In genomic region chr7:151930026-151930653, GRCh38 we compare ENCODE assay signal across 22 cellular contexts. TPM values are rescaled to one million over a fixed set of nuclear protein-coding genes. Genes with fewer than 3 reads are reported as not detected.
DNase-seq lines count a peak whose midpoint lies in the region; ATAC-seq and TF ChIP-seq lines count a peak whose summit lies in the region.
"Had no signal": no experiment of that assay in that cellular context is flagged by ENCODE, and none has a peak within 500 bp of the region (broad histone marks: within the 10 kb centered on the region; RNA-seq: fewer than 3 reads in every experiment).

No MANE protein-coding gene starts in this region.

- DNase-seq in MCF 10A (ENCODE audit: unreplicated experiment) (peak; percentile 27), breast epithelium (ENCODE audit: low spot score in 2 of 2) (no peak), osteoblast (ENCODE audit: insufficient read length, low spot score, missing footprints) (peak; percentile 71)
- no peak for DNase-seq in activated CD4-positive, CD25-positive, alpha-beta regulatory T cell (lab: John Stamatoyannopoulos, UW)
- DNase-seq: CD8-positive, alpha-beta memory T cell; COR-L47; DMS 273 treated with DMSO at 0.1 percent for 48 hours; DMS53; DND-41; EL; HFFc6 had no signal

- peak overlapping the region; percentile 72 for H3K27ac Mint-ChIP-seq in MCF 10A (ENCODE audit: low read depth, unreplicated experiment)
- peak overlapping the region; percentile 17 for H3K27ac Mint-ChIP-seq in dendritic cell treated with granulocyte-macrophage colony-stimulating factor and Interleukin-4, amounts not matched to agents 40 ng/mL and 50 ng/mL, for 4 days
- peak overlapping the region; percentile 9 for H3K27ac Mint-ChIP-seq in stimulated activated memory B cell treated with anti-CD40 and anti-IgM and Interleukin-4, amounts not matched to agents 10 μg/mL and 1 μg/mL and 100 μg/mL, for 72 hours
- H3K27ac Mint-ChIP-seq: B cell; CD8-positive, alpha-beta memory T cell; HFFc6 had no signal

- no peaks in the 10 kb centered on the region for H3K27me3 ChIP-seq in breast epithelium
- H3K27me3 ChIP-seq in osteoblast (ENCODE audit: insufficient read depth, low read length) = peaks cover 26% of the 10 kb centered on the region
- H3K27me3 ChIP-seq: BLaER1 treated with 17β-estradiol and CSF1 and Interleukin-3, amounts not matched to agents 10 nM and 100 nM had no signal

- H4K20me1 ChIP-seq in osteoblast (ENCODE audit: insufficient read depth, low read length) = no peaks in the 10 kb centered on the region
- H4K20me1 ChIP-seq: BLaER1 treated with 17β-estradiol and CSF1 and Interleukin-3, amounts not matched to agents 10 nM and 100 nM had no signal

- no peak for TF ChIP-seq CTCF in MCF 10A (IDR thresholded peaks at IDR 0.05; ENCODE audit: unreplicated experiment)
- TF ChIP-seq CTCF in breast epithelium (IDR thresholded peaks at IDR 0.05) = no peak
- no peak for TF ChIP-seq CTCF in osteoblast (IDR thresholded peaks at IDR 0.05; ENCODE audit: extremely low read depth, low read depth, low read length)

- TF ChIP-seq POLR2A in breast epithelium (IDR thresholded peaks at IDR 0.05) = no peak

- ATAC-seq in stimulated activated memory B cell treated with anti-CD40 and anti-IgM and Interleukin-4, amounts not matched to agents 10 μg/mL and 1 μg/mL and 100 μg/mL, for 72 hours = no peak
- ATAC-seq in HG02571 (IDR thresholded peaks at IDR 0.05; ENCODE audit: unreplicated experiment) (no peak), HG02588 (IDR thresholded peaks at IDR 0.05; ENCODE audit: unreplicated experiment) (no peak)
- ATAC-seq: GM12878, HCT116 had no signal

- no peak overlapping the region for H3K4me3 Mint-ChIP-seq in MCF 10A (ENCODE audit: unreplicated experiment)
- no peak overlapping the region for H3K4me3 Mint-ChIP-seq in dendritic cell treated with granulocyte-macrophage colony-stimulating factor and Interleukin-4, amounts not matched to agents 40 ng/mL and 50 ng/mL, for 4 days
- no peak overlapping the region for H3K4me3 Mint-ChIP-seq in stimulated activated memory B cell treated with anti-CD40 and anti-IgM and Interleukin-4, amounts not matched to agents 10 μg/mL and 1 μg/mL and 100 μg/mL, for 72 hours
- H3K4me3 Mint-ChIP-seq: B cell; CD8-positive, alpha-beta memory T cell; HFFc6 had no signal

- H3K36me3 Mint-ChIP-seq in MCF 10A (ENCODE audit: insufficient read depth, unreplicated experiment) = no peaks in the 10 kb centered on the region
- no peaks in the 10 kb centered on the region for H3K36me3 Mint-ChIP-seq in dendritic cell treated with granulocyte-macrophage colony-stimulating factor and Interleukin-4, amounts not matched to agents 40 ng/mL and 50 ng/mL, for 4 days (ENCODE audit: low read depth)
- peaks cover 4% of the 10 kb centered on the region for H3K36me3 Mint-ChIP-seq in stimulated activated memory B cell treated with anti-CD40 and anti-IgM and Interleukin-4, amounts not matched to agents 10 μg/mL and 1 μg/mL and 100 μg/mL, for 72 hours
- H3K36me3 Mint-ChIP-seq: CD8-positive, alpha-beta memory T cell had no signal

- no TSS peak for BruUV-seq in MCF 10A (replicated peaks; lab: Mats Ljungman, UMichigan)

- no peak overlapping the region for H2AFZ ChIP-seq in osteoblast (ENCODE audit: low read length)

- peaks cover 8% of the 10 kb centered on the region for H3K4me1 Mint-ChIP-seq in MCF 10A (ENCODE audit: insufficient read depth, unreplicated experiment)
- H3K4me1 Mint-ChIP-seq in dendritic cell treated with granulocyte-macrophage colony-stimulating factor and Interleukin-4, amounts not matched to agents 40 ng/mL and 50 ng/mL, for 4 days (ENCODE audit: low read depth) = peaks cover 55% of the 10 kb centered on the region
- H3K4me1 Mint-ChIP-seq in stimulated activated memory B cell treated with anti-CD40 and anti-IgM and Interleukin-4, amounts not matched to agents 10 μg/mL and 1 μg/mL and 100 μg/mL, for 72 hours = peaks cover 37% of the 10 kb centered on the region

- POLR2A ChIA-PET in MCF 10A (lab: Yijun Ruan, JAX) = no interaction called here

- H3K9me3 Mint-ChIP-seq in MCF 10A (ENCODE audit: unreplicated experiment) = no peaks in the 10 kb centered on the region
- no peaks in the 10 kb centered on the region for H3K9me3 Mint-ChIP-seq in dendritic cell treated with granulocyte-macrophage colony-stimulating factor and Interleukin-4, amounts not matched to agents 40 ng/mL and 50 ng/mL, for 4 days
- H3K9me3 Mint-ChIP-seq in stimulated activated memory B cell treated with anti-CD40 and anti-IgM and Interleukin-4, amounts not matched to agents 10 μg/mL and 1 μg/mL and 100 μg/mL, for 72 hours = no peaks in the 10 kb centered on the region
- H3K9me3 Mint-ChIP-seq: CD8-positive, alpha-beta memory T cell; HFFc6 had no signal

- no peaks in the 10 kb centered on the region for H3K79me2 ChIP-seq in osteoblast (ENCODE audit: insufficient read depth, low read length)

- peaks cover 0 to 5% of the 10 kb centered on the region in 2 donors for H3K4me1 ChIP-seq in breast epithelium
- no peaks in the 10 kb centered on the region for H3K4me1 ChIP-seq in osteoblast (ENCODE audit: insufficient read depth, low read length)

- H3K4me3 ChIP-seq in breast epithelium (no peak overlapping the region), osteoblast (ENCODE audit: insufficient read depth, low read length) (no peak overlapping the region)
- H3K4me3 ChIP-seq: BLaER1 treated with 17β-estradiol and CSF1 and Interleukin-3, amounts not matched to agents 10 nM and 100 nM; GM12878 had no signal

- peaks cover 3% of the 10 kb centered on the region for H3K27me3 Mint-ChIP-seq in MCF 10A (ENCODE audit: insufficient read depth, unreplicated experiment)
- no peaks in the 10 kb centered on the region for H3K27me3 Mint-ChIP-seq in dendritic cell treated with granulocyte-macrophage colony-stimulating factor and Interleukin-4, amounts not matched to agents 40 ng/mL and 50 ng/mL, for 4 days
- H3K27me3 Mint-ChIP-seq in stimulated activated memory B cell treated with anti-CD40 and anti-IgM and Interleukin-4, amounts not matched to agents 10 μg/mL and 1 μg/mL and 100 μg/mL, for 72 hours = no peaks in the 10 kb centered on the region

- no peak overlapping the region for H3K4me2 ChIP-seq in osteoblast (ENCODE audit: insufficient read depth, low read length)
- H3K4me2 ChIP-seq: BLaER1 treated with 17β-estradiol and CSF1 and Interleukin-3, amounts not matched to agents 10 nM and 100 nM had no signal

- H3K9me3 ChIP-seq in breast epithelium (no peaks in the 10 kb centered on the region), osteoblast (ENCODE audit: low read depth, low read length) (no peaks in the 10 kb centered on the region)
- H3K9me3 ChIP-seq: BLaER1 treated with 17β-estradiol and CSF1 and Interleukin-3, amounts not matched to agents 10 nM and 100 nM had no signal

- CTCF ChIA-PET in MCF 10A (lab: Yijun Ruan, JAX) = interaction anchor here (0.6 to 1.0 kb wide), 2 partner anchors 147 to 171 kb away, joined by 4 read pairs; no protein-coding TSS in a partner anchor

- no peak overlapping the region for H3K27ac ChIP-seq in breast epithelium
- no peak overlapping the region for H3K27ac ChIP-seq in osteoblast (ENCODE audit: low read depth, low read length)
- H3K27ac ChIP-seq: BLaER1 treated with 17β-estradiol and CSF1 and Interleukin-3, amounts not matched to agents 10 nM and 100 nM had no signal

- no peaks in the 10 kb centered on the region for H3K36me3 ChIP-seq in breast epithelium
- no peaks in the 10 kb centered on the region for H3K36me3 ChIP-seq in osteoblast (ENCODE audit: insufficient read depth, low read length)
- H3K36me3 ChIP-seq: BLaER1 treated with 17β-estradiol and CSF1 and Interleukin-3, amounts not matched to agents 10 nM and 100 nM had no signal

- intact Hi-C loops in MCF 10A (cut with micrococcal nuclease) = loop anchor here (5.0 kb wide), 2 partner anchors 53 to 133 kb away; partner anchors contain the start of gene PRKAG2
- intact Hi-C loops in breast epithelium (cut with DNase I; ENCODE audit: low total_unique reads) = no loop called here
- intact Hi-C loops in dendritic cell treated with granulocyte-macrophage colony-stimulating factor and Interleukin-4, amounts not matched to agents 40 ng/mL and 50 ng/mL, for 4 days (cut with micrococcal nuclease) = loop anchor here (5.0 to 10.0 kb wide), 2 partner anchors 95 to 138 kb away; partner anchors contain the start of gene GALNT11

RNA-seq across cellular contexts. Expression of gene GALNTL5, which starts 26.1 kb away (rescaled TPM):
- total RNA-seq in MCF 10A (2022) (not detected in 2 replicates), breast epithelium (not detected), osteoblast (not detected in 2 replicates)
- total RNA-seq: A172; B cell; CD8-positive, alpha-beta memory T cell; G401; GM12878; HFFc6; HT-29 had no signal

RNA-seq across cellular contexts. Expression of gene PRKAG2, which starts 53.2 kb away (rescaled TPM):
- total RNA-seq in MCF 10A (2022) (62.5 and 73.9 TPM in 2 replicates), breast epithelium (10 to 100 TPM; 32.3 to 56.6 (median 34.4) TPM), osteoblast (20.6 TPM in 2 replicates)

Comparison
In these comparisons a context has a peak if more than half of its experiments do, and no peak if none do; other contexts are left out.
1. DNase-seq: peak in MCF 10A (single experiment) and osteoblast (single experiment); none in breast epithelium (0 of 2) and activated CD4-positive, CD25-positive, alpha-beta regulatory T cell (0 of 4).
2. H3K27ac Mint-ChIP-seq: peak in every context shown above with its lines; median percentile 72 in MCF 10A; 17 in dendritic cell treated with granulocyte-macrophage colony-stimulating factor and Interleukin-4, amounts not matched to agents 40 ng/mL and 50 ng/mL, for 4 days; 9 in stimulated activated memory B cell treated with anti-CD40 and anti-IgM and Interleukin-4, amounts not matched to agents 10 μg/mL and 1 μg/mL and 100 μg/mL, for 72 hours.